ENCODE assay signal across 9 cellular contexts in genomic region chr1:33612877-33613487, GRCh38.
DNase-seq lines count a peak whose midpoint lies in the region; ATAC-seq and TF ChIP-seq lines count a peak whose summit lies in the region.
"Had no signal": no experiment of that assay in that cellular context is flagged by ENCODE, and none has a peak within 500 bp of the region (broad histone marks: within the 10 kb centered on the region; RNA-seq: fewer than 3 reads in every experiment).

No MANE protein-coding gene starts in this region.

- peak; percentile 20 for DNase-seq in activated naive CD4-positive, alpha-beta T cell treated with Interleukin-2 at 50 U/mL for 16 hours
- no peak for DNase-seq in activated naive CD4-positive, alpha-beta T cell (lab: John Stamatoyannopoulos, UW)
- DNase-seq in NB4 (ENCODE audit: low read depth) (peak; percentile 76), SK-N-MC (ENCODE audit: low read depth, low spot score) (peak; percentile 24), endothelial cell (ENCODE audit: low spot score) (peak; percentile 78), mesothelial cell of epicardium (ENCODE audit: low spot score in 2 of 2, unreplicated experiment in 2 of 2) (peak in 1 of 2 experiments; percentile 71), type B pancreatic cell (ENCODE audit: extremely low spot score, unreplicated experiment) (no peak)

- no peak for ATAC-seq in GM21717 (IDR thresholded peaks at IDR 0.05; ENCODE audit: unreplicated experiment)

- H3K9ac ChIP-seq in SK-N-MC (ENCODE audit: insufficient read length): no peak overlapping the region

- H3K4me1 Mint-ChIP-seq in endothelial cell (ENCODE audit: unreplicated experiment) (peaks cover 7% of the 10 kb centered on the region), mesothelial cell of epicardium (no peaks in the 10 kb centered on the region), type B pancreatic cell (ENCODE audit: unreplicated experiment) (no peaks in the 10 kb centered on the region)

- H3K9me3 ChIP-seq in SK-N-MC (ENCODE audit: low read depth, low read length): no peaks in the 10 kb centered on the region

- H3K27ac ChIP-seq in SK-N-MC: no peak overlapping the region

- no peaks in the 10 kb centered on the region for H3K36me3 ChIP-seq in SK-N-MC (ENCODE audit: insufficient read depth, low read length)

- no peak for TF ChIP-seq POLR2A in NB4 (IDR thresholded peaks at IDR 0.05; ENCODE audit: extremely low read depth, insufficient read length)

- H3K27me3 Mint-ChIP-seq in endothelial cell (ENCODE audit: unreplicated experiment): no peaks in the 10 kb centered on the region
- H3K27me3 Mint-ChIP-seq in mesothelial cell of epicardium (ENCODE audit: low read depth): peaks cover 47% of the 10 kb centered on the region
- H3K27me3 Mint-ChIP-seq in type B pancreatic cell: peaks cover 43% of the 10 kb centered on the region

- no peak overlapping the region for H3K27ac Mint-ChIP-seq in endothelial cell (ENCODE audit: unreplicated experiment)
- H3K27ac Mint-ChIP-seq in mesothelial cell of epicardium: no peak overlapping the region
- H3K27ac Mint-ChIP-seq in type B pancreatic cell: no peak overlapping the region
- H3K27ac Mint-ChIP-seq: dendritic cell treated with granulocyte-macrophage colony-stimulating factor and Interleukin-4, amounts not matched to agents 40 ng/mL and 50 ng/mL, for 4 days had no signal

- no peak overlapping the region for H3K4me3 Mint-ChIP-seq in endothelial cell (ENCODE audit: unreplicated experiment)
- H3K4me3 Mint-ChIP-seq in mesothelial cell of epicardium: no peak overlapping the region
- no peak overlapping the region for H3K4me3 Mint-ChIP-seq in type B pancreatic cell
- H3K4me3 Mint-ChIP-seq: dendritic cell treated with granulocyte-macrophage colony-stimulating factor and Interleukin-4, amounts not matched to agents 40 ng/mL and 50 ng/mL, for 4 days had no signal

- H3K4me3 ChIP-seq in NB4 (ENCODE audit: low read depth, low read length) (no peak overlapping the region), SK-N-MC (no peak overlapping the region)

- TF ChIP-seq CTCF in NB4 (IDR thresholded peaks at IDR 0.05; ENCODE audit: low read depth, low read length): peak; percentile 94
- peak; percentile 92 for TF ChIP-seq CTCF in endothelial cell (IDR thresholded peaks at IDR 0.05; ENCODE audit: unreplicated experiment)
- peak; percentile 77 for TF ChIP-seq CTCF in mesothelial cell of epicardium (IDR thresholded peaks at IDR 0.05; ENCODE audit: unreplicated experiment)
- peak; percentile 93 for TF ChIP-seq CTCF in type B pancreatic cell (conservative IDR thresholded peaks at IDR 0.05)

- no peaks in the 10 kb centered on the region for H3K9me3 Mint-ChIP-seq in endothelial cell (ENCODE audit: unreplicated experiment)
- no peaks in the 10 kb centered on the region for H3K9me3 Mint-ChIP-seq in mesothelial cell of epicardium
- H3K9me3 Mint-ChIP-seq in type B pancreatic cell: no peaks in the 10 kb centered on the region
- H3K9me3 Mint-ChIP-seq: dendritic cell treated with granulocyte-macrophage colony-stimulating factor and Interleukin-4, amounts not matched to agents 40 ng/mL and 50 ng/mL, for 4 days had no signal

- H3K36me3 Mint-ChIP-seq in endothelial cell (ENCODE audit: low read depth, unreplicated experiment) (no peaks in the 10 kb centered on the region), mesothelial cell of epicardium (no peaks in the 10 kb centered on the region), type B pancreatic cell (no peaks in the 10 kb centered on the region)

Comparison
In these comparisons a context has a peak if more than half of its experiments do, and no peak if none do; other contexts are left out.
1. DNase-seq: peak in activated naive CD4-positive, alpha-beta T cell treated with Interleukin-2 at 50 U/mL for 16 hours (single experiment), NB4 (single experiment), SK-N-MC (single experiment) and endothelial cell (single experiment); none in activated naive CD4-positive, alpha-beta T cell (0 of 4) and type B pancreatic cell (single experiment).
2. Peak in every context shown above with its lines, with median percentiles within 50 percentile points of each other: CTCF ChIP-seq.